ENCODE assay signal across 27 cellular contexts in the genomic region with DNA sequence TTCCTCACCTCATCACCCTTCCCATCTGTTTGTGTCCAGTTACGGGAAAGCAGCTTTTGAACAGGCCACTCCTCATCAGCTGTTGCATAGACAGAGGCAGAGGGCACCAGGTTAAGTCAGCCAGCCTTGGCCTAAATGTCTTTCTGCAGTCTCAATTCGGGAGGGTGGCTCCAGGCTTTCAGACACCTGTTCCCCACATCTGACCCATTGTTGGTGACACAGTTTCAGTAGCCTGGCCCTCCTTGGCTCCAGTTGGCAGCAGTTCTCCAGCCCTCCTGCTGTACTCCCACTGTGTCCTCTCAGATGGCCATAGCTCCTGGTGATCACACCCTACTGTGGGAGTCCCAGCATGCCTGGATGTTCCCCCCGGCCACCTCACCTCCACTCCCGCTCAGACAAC.
"Had no signal": no experiment of that assay in that cellular context is flagged by ENCODE, and none has a peak within 500 bp of the region (broad histone marks: within the 10 kb centered on the region; RNA-seq: fewer than 3 reads in every experiment).

No MANE protein-coding gene starts in this region.

- H3K4me1 ChIP-seq: esophagus squamous epithelium, gastroesophageal sphincter, heart left ventricle, right lobe of liver, suprapubic skin, transverse colon, uterus had no signal

- H3K27ac ChIP-seq: coronary artery, esophagus squamous epithelium, gastroesophageal sphincter, heart left ventricle, right lobe of liver, stomach, suprapubic skin, transverse colon, uterus had no signal

- H3K9me3 ChIP-seq: esophagus squamous epithelium, right lobe of liver, suprapubic skin, transverse colon, uterus had no signal

- FAIRE-seq: bronchial epithelial cell, TTC549 had no signal

- H3K27me3 ChIP-seq: right lobe of liver, uterus had no signal

- H3K36me3 ChIP-seq: esophagus squamous epithelium, gastroesophageal sphincter, heart left ventricle, right lobe of liver, stomach, suprapubic skin, transverse colon, uterus had no signal

- H3K4me2 ChIP-seq: smooth muscle cell had no signal

- H3K4me3 ChIP-seq: coronary artery, esophagus squamous epithelium, gastroesophageal sphincter, heart left ventricle, right lobe of liver, smooth muscle cell, stomach, suprapubic skin, transverse colon, uterus had no signal

- DNase-seq: activated B cell treated with CpG ODN at 0.5 μM for 24 hours; activated CD4-positive, alpha-beta memory T cell treated with anti-CD3 and anti-CD28 coated beads, Interleukin-2, amount 10 ng/mL, durations not matched to agents 7 days and 5 days; activated CD4-positive, alpha-beta T cell treated with anti-CD3 and anti-CD28 coated beads for 4 hours; activated effector memory CD4-positive, alpha-beta T cell treated with anti-CD3 and anti-CD28 coated beads, Interleukin-2, amount 50 U/mL, for 16 hours; activated naive CD4-positive, alpha-beta T cell treated with anti-CD3 and anti-CD28 coated beads, Interleukin-2, amount 10 ng/mL, durations not matched to agents 7 days and 5 days; activated T-cell treated with anti-CD3 and anti-CD28 coated beads, Interleukin-2, amount 50 U/mL, for 72 hours; amygdala; cerebellar nuclear complex; endodermal cell; esophagus squamous epithelium; heart left ventricle; islet precursor cell; left colon; naive B cell; occipital lobe; right lobe of liver; stimulated activated CD4-positive, alpha-beta T cell treated with anti-CD3 and anti-CD28 coated beads, Interleukin-15, amount 100 ng/mL, for 24 hours; stomach; transverse colon; uterus had no signal

- ATAC-seq: activated T-cell treated with anti-CD3 and anti-CD28 coated beads, Interleukin-2, amount 50 U/mL, for 72 hours; gastroesophageal sphincter; heart left ventricle; left colon; right lobe of liver; stimulated activated memory B cell treated with anti-CD40 and anti-IgM and Interleukin-4, amounts not matched to agents 10 μg/mL and 1 μg/mL and 100 μg/mL, for 72 hours had no signal
